Comparison of ENCODE assay signal across 1 cellular context in genomic region chr11:83287631-83288030, GRCh38.
A peak's percentile ranks its signal among the peaks of the same experiment; 100 is the strongest.
TF ChIP-seq lines count a peak whose summit lies in the region.

No MANE protein-coding gene starts in this region.

TF ChIP-seq in K562, 482 proteins besides CTCF, POLR2A, EP300 and RAD21 (continues in another document):
- TF ChIP-seq MGA (IDR thresholded peaks at IDR 0.05) (0 out of 2 replicates have a peak, but pooled peaks have one; percentile 25), ETS1 (conservative IDR thresholded peaks at IDR 0.05; ENCODE audit: control insufficient read depth, low read depth, low read length) (0 out of 2 replicates have a peak, but pooled peaks have one; percentile 40), AFF4 (CRISPR knock-in tag; IDR thresholded peaks at IDR 0.05) (no peak), BRF2 (IDR thresholded peaks at IDR 0.05; ENCODE audit: borderline replicate concordance, insufficient read depth, insufficient read length) (no peak), SMARCA4 (IDR thresholded peaks at IDR 0.05) (0 out of 2 replicates have a peak, but pooled peaks have one; percentile 17), BCOR (IDR thresholded peaks at IDR 0.05) (0 out of 2 replicates have a peak, but pooled peaks have one; percentile 19), CBFB (CRISPR knock-in tag; IDR thresholded peaks at IDR 0.05) (no peak), POLR2H (tag; IDR thresholded peaks at IDR 0.05; ENCODE audit: low read depth) (no peak), RUNX1 (IDR thresholded peaks at IDR 0.05; ENCODE audit: low read depth) (no peak), C11orf30 (IDR thresholded peaks at IDR 0.05; ENCODE audit: low read depth) (peak; percentile 87), ZNF764 (CRISPR knock-in tag; IDR thresholded peaks at IDR 0.05; ENCODE audit: low read depth) (no peak), SRF (CRISPR knock-in tag; IDR thresholded peaks at IDR 0.05) (no peak), SOX6 (IDR thresholded peaks at IDR 0.05) (0 out of 2 replicates have a peak, but pooled peaks have one; percentile 21), ZNF644 (tag; IDR thresholded peaks at IDR 0.05; ENCODE audit: low read depth) (0 out of 2 replicates have a peak, but pooled peaks have one; percentile 31), ZNF395 (CRISPR knock-in tag; IDR thresholded peaks at IDR 0.05) (peak; percentile 33; the same call in 1 of the 2 replicates), MAFK (IDR thresholded peaks at IDR 0.05; ENCODE audit: low read length) (peak; percentile 64; the same call in 1 of the 2 replicates), ZNF561 (CRISPR knock-in tag; conservative IDR thresholded peaks at IDR 0.05) (no peak), MTA3 (IDR thresholded peaks at IDR 0.05; ENCODE audit: borderline replicate concordance) (0 out of 2 replicates have a peak, but pooled peaks have one; percentile 16), CREM (IDR thresholded peaks at IDR 0.05; ENCODE audit: low read depth) (peak; percentile 49; the same call in 1 of the 2 replicates), FOXA3 (CRISPR knock-in tag; conservative IDR thresholded peaks at IDR 0.05 in 1 of 2, IDR thresholded peaks at IDR 0.05 in 1 of 2) (no peak), MAFG (tag; conservative IDR thresholded peaks at IDR 0.05) (peak; percentile 86), DPF2 (IDR thresholded peaks at IDR 0.05) (peak; percentile 77), FOXK2 (conservative IDR thresholded peaks at IDR 0.05 in 1 of 2, IDR thresholded peaks at IDR 0.05 in 1 of 2; ENCODE audit: low read depth in 2 of 2) (0 out of 4 replicates have a peak, but pooled peaks of 1 of the 2 experiments have one; percentile 13), ETV1 (tag; conservative IDR thresholded peaks at IDR 0.05; ENCODE audit: low read depth) (peak; percentile 31; the same call in 1 of the 2 replicates), L3MBTL2 (IDR thresholded peaks at IDR 0.05) (0 out of 2 replicates have a peak, but pooled peaks have one; percentile 31), SMARCE1 (IDR thresholded peaks at IDR 0.05) (peak; percentile 39; the same call in 1 of the 2 replicates), BRD9 (IDR thresholded peaks at IDR 0.05; ENCODE audit: low read depth, partially characterized antibody) (peak; percentile 21), TAL1 (IDR thresholded peaks at IDR 0.05) (no peak), JUND (IDR thresholded peaks at IDR 0.05; ENCODE audit: borderline replicate concordance, low read depth, low read length) (peak; percentile 25; the same call in 1 of the 2 replicates), JUND (tag; IDR thresholded peaks at IDR 0.05; ENCODE audit: borderline replicate concordance, low read depth, low read length) (peak; percentile 57; the same call in 1 of the 3 replicates), ARID1B (IDR thresholded peaks at IDR 0.05) (peak; percentile 34), SMARCC2 (IDR thresholded peaks at IDR 0.05; ENCODE audit: low read depth) (0 out of 2 replicates have a peak, but pooled peaks have one; percentile 27), ZNF316 (IDR thresholded peaks at IDR 0.05) (peak; percentile 91), ZZZ3 (IDR thresholded peaks at IDR 0.05) (no peak), ZNF384 (IDR thresholded peaks at IDR 0.05; ENCODE audit: low read depth, low read length) (peak; percentile 96), HDAC2 (IDR thresholded peaks at IDR 0.05) (0 out of 2 replicates have a peak, but pooled peaks have one; percentile 57), EP400 (IDR thresholded peaks at IDR 0.05) (peak; percentile 45; the same call in 1 of the 2 replicates), NFE2 (IDR thresholded peaks at IDR 0.05; ENCODE audit: low read depth) (peak; percentile 92), MAFF (IDR thresholded peaks at IDR 0.05; ENCODE audit: low read length) (peak; percentile 79), PKNOX1 (IDR thresholded peaks at IDR 0.05) (peak; percentile 49), ZBTB9 (CRISPR knock-in tag; IDR thresholded peaks at IDR 0.05) (0 out of 2 replicates have a peak, but pooled peaks have one; percentile 25), ZNF77 (CRISPR knock-in tag; IDR thresholded peaks at IDR 0.05) (no peak)
